Comparison of ENCODE assay signal across 13 cellular contexts in the genomic region with DNA sequence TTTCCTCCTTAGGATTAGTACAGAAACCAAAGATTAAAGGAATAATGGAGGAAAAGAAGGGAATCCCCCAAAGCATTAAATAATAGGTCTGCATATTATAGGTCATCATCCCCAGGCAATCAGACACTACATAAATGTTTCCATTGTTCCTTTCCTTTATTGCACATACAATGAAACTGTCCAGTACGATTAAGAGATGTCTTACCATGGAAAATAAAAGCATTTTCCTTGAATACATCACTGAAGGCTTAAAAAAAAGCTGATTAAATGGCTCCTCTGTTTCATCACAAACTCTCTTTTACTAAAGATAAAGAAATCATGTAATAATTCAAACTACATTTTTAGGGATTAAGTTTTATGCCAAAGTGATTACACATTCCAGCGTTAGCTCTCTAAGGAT.
DNase-seq lines count a peak whose midpoint lies in the region; ATAC-seq lines count a peak whose summit lies in the region.
"Had no signal": no experiment of that assay in that cellular context is flagged by ENCODE, and none has a peak within 500 bp of the region (broad histone marks: within the 10 kb centered on the region; RNA-seq: fewer than 3 reads in every experiment).

No MANE protein-coding gene starts in this region.

- DNase-seq in NCI-H748 (lab: John Stamatoyannopoulos, UW; ENCODE audit: unreplicated experiment): peak; percentile 38
- DNase-seq in NCI-H748 treated with DMSO at 0.1 percent for 48 hours (lab: John Stamatoyannopoulos, UW): no peak
- DNase-seq in RPMI7951 (ENCODE audit: low read depth): peak; percentile 4
- peak; percentile 19 for DNase-seq in retina
- no peak for DNase-seq in effector CD4-positive, alpha-beta T cell
- no peak for DNase-seq in left ventricle myocardium superior
- DNase-seq: C1 segment of cervical spinal cord; CD4-positive, alpha-beta memory T cell; DMS53; DMS79 treated with DMSO at 0.1 percent for 48 hours; GF-D8; GOT3; HFFc6 had no signal

- ATAC-seq in left ventricle myocardium superior: no peak

- intact Hi-C loops in left ventricle myocardium superior (cut with micrococcal nuclease): no loop called here

Comparison
In these comparisons a context has a peak if more than half of its experiments do, and no peak if none do; other contexts are left out.
1. DNase-seq: peak in NCI-H748 (single experiment), RPMI7951 (single experiment) and retina (single experiment); none in NCI-H748 treated with DMSO at 0.1 percent for 48 hours (single experiment), effector CD4-positive, alpha-beta T cell (single experiment) and left ventricle myocardium superior (single experiment).